In genomic region chr4:70903282-70903603, GRCh38 we compare ENCODE assay signal across 8 cellular contexts. TPM values are rescaled to one million over a fixed set of nuclear protein-coding genes. Genes with fewer than 3 reads are reported as not detected.
DNase-seq lines count a peak whose midpoint lies in the region; ATAC-seq and TF ChIP-seq lines count a peak whose summit lies in the region.

No MANE protein-coding gene starts in this region.

- H3K4me3 Mint-ChIP-seq in CD14-positive monocyte, result peak overlapping the region; percentile 100

- H3K27me3 Mint-ChIP-seq in CD14-positive monocyte (ENCODE audit: low read depth in 3 of 3), result no peaks in the 10 kb centered on the region

- WGBS in thymus, result 0% methylated on average over 5 of the region's 5 CpGs

- H3K36me3 ChIP-seq in HUES6 (ENCODE audit: control insufficient read depth, insufficient read depth, low read length) (peaks cover 16% of the 10 kb centered on the region), ascending aorta (peaks cover 0 to 6% of the 10 kb centered on the region in 2 donors), kidney epithelial cell (ENCODE audit: control insufficient read depth, insufficient read depth, low read length) (no peaks in the 10 kb centered on the region), thymus (ENCODE audit: control insufficient read depth, insufficient read depth) (peaks cover 11% of the 10 kb centered on the region)

- intact Hi-C loops in CD14-positive monocyte (cut with micrococcal nuclease), result loop anchor here in 1 of 2 donors (10.0 kb wide), 1 partner anchor 92 kb away; the partner anchor contains the start of gene DCK
- intact Hi-C loops in ascending aorta (cut with DNase I), result loop anchor here (5.0 to 10.0 kb wide), 3 partner anchors 54 to 284 kb away; partner anchors contain the start of gene UTP3

- H3K9me3 ChIP-seq in HUES6 (ENCODE audit: control insufficient read depth, insufficient read depth, low read depth, low read length) (no peaks in the 10 kb centered on the region), ascending aorta (no peaks in the 10 kb centered on the region), thymus (ENCODE audit: control insufficient read depth) (no peaks in the 10 kb centered on the region)

- peaks cover 0 to 3% (median 0%) of the 10 kb centered on the region in 7 donors for H3K9me3 Mint-ChIP-seq in CD14-positive monocyte

- peaks cover 40% of the 10 kb centered on the region for H3K4me1 Mint-ChIP-seq in CD14-positive monocyte

- peak overlapping the region in 3 of 7 donors; percentile 86 to 91 (median 89) for H3K27ac Mint-ChIP-seq in CD14-positive monocyte

- peaks cover 10% of the 10 kb centered on the region for H3K4me1 ChIP-seq in HUES6 (ENCODE audit: control insufficient read depth, insufficient read depth, low read length)
- no peaks in the 10 kb centered on the region for H3K4me1 ChIP-seq in ascending aorta
- H3K4me1 ChIP-seq in thymus (ENCODE audit: control insufficient read depth, insufficient read depth, low read length), result peaks cover 19% of the 10 kb centered on the region

- DNase-seq in CD14-positive monocyte (ENCODE audit: low spot score) (no peak), ascending aorta (ENCODE audit: low spot score in 2 of 2) (no peak), kidney epithelial cell (ENCODE audit: low read depth) (no peak), cerebellar nuclear complex (lab: John Stamatoyannopoulos, UW) (no peak), NCI-H1105 treated with DMSO at 0.1 percent for 48 hours (lab: John Stamatoyannopoulos, UW) (no peak)

- ATAC-seq in GM21528 (IDR thresholded peaks at IDR 0.05; ENCODE audit: low FRiP score, unreplicated experiment), result no peak

- TF ChIP-seq CTCF in CD14-positive monocyte (IDR thresholded peaks at IDR 0.05) (no peak), ascending aorta (IDR thresholded peaks at IDR 0.05) (no peak), kidney epithelial cell (IDR thresholded peaks at IDR 0.05; ENCODE audit: insufficient read depth, low read length, poor library complexity, severe bottlenecking) (no peak)

- H3K27me3 ChIP-seq in HUES6 (ENCODE audit: control insufficient read depth, insufficient read depth, low read length) (no peaks in the 10 kb centered on the region), ascending aorta (no peaks in the 10 kb centered on the region), kidney epithelial cell (ENCODE audit: control insufficient read depth, insufficient read depth, low read length) (no peaks in the 10 kb centered on the region), thymus (ENCODE audit: control insufficient read depth, insufficient read depth) (no peaks in the 10 kb centered on the region)

- peak overlapping the region; percentile 94 for H3K9ac ChIP-seq in HUES6 (ENCODE audit: low read length)

- peaks cover 21 to 24% of the 10 kb centered on the region in 2 donors for H3K36me3 Mint-ChIP-seq in CD14-positive monocyte

- H3K4me3 ChIP-seq in HUES6 (ENCODE audit: low read depth, low read length) (peak overlapping the region; percentile 97), ascending aorta (peak overlapping the region; percentile 83 to 86), kidney epithelial cell (ENCODE audit: low read depth, low read length) (peak overlapping the region; percentile 75), thymus (ENCODE audit: low read length) (peak overlapping the region; percentile 76)

- H3K27ac ChIP-seq in HUES6 (ENCODE audit: low read depth, low read length) (no peak overlapping the region), ascending aorta (peak overlapping the region in 1 of 2 donors; percentile 85), thymus (ENCODE audit: low read depth) (no peak overlapping the region)

RNA-seq across cellular contexts. Expression of gene MOB1B, which starts 1.1 kb away (rescaled TPM):
- polyA plus RNA-seq in CD14-positive monocyte (1 to 10 TPM; 3.9 to 7.0 TPM), thymus (15.1 TPM)
- total RNA-seq in ascending aorta (2.6 TPM), kidney epithelial cell (19.4 and 20.3 TPM in 2 replicates)
